In the genomic region with DNA sequence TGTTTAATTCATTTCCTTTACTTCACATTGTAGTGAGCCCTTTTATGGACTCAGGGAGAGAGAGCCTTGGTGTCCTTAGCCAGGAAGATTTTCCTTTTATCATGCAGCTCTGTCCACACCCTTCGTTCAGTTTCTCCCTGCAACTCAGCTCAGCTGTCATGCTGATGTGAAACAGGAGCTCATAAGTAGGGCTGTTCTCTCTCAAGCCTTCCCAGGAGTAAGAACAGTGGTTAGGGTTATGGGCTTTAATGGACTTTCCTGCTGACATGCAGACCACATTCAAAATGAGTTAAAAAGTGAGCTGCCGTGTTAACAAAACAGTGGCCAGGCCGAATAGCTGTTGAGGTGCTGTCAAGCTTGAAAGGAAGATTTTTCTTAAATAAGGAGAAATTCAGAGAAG, we compare ENCODE assay signal across 14 cellular contexts.
A peak's percentile ranks its signal among the peaks of the same experiment; 100 is the strongest.
DNase-seq lines count a peak whose midpoint lies in the region; ATAC-seq and TF ChIP-seq lines count a peak whose summit lies in the region.
"Had no signal": no experiment of that assay in that cellular context is flagged by ENCODE, and none has a peak within 500 bp of the region (broad histone marks: within the 10 kb centered on the region; RNA-seq: fewer than 3 reads in every experiment).

No MANE protein-coding gene starts in this region.

- H3K9me3 ChIP-seq in SK-N-SH (peaks cover 3% of the 10 kb centered on the region; the same call in 1 of the 2 replicates), hepatocyte (ENCODE audit: low read depth) (no peaks in the 10 kb centered on the region), stomach smooth muscle (ENCODE audit: control insufficient read depth in 2 of 2, low read length in 2 of 2) (no peaks in the 10 kb centered on the region)
- H3K9me3 ChIP-seq: esophagus squamous epithelium, upper lobe of right lung had no signal

- H3K4me1 ChIP-seq in SK-N-SH (ENCODE audit: control insufficient read depth in 1 of 2, insufficient read depth in 2 of 2, low read depth in 1 of 2, low read length in 1 of 2) (peaks cover 6 to 26% of the 10 kb centered on the region in 2 experiments; a peak in 3 of 4 replicates), hepatocyte (ENCODE audit: insufficient read depth) (peaks cover 18% of the 10 kb centered on the region), stomach smooth muscle (ENCODE audit: control insufficient read depth, insufficient read depth, low read length) (peaks cover 17% of the 10 kb centered on the region)
- H3K4me1 ChIP-seq: esophagus squamous epithelium, upper lobe of right lung had no signal

- H3K27ac ChIP-seq in SK-N-SH (ENCODE audit: low read depth in 2 of 2, low read length in 1 of 2) (peak overlapping the region; percentile 39 to 89; a peak in 3 of 4 replicates), hepatocyte (peak overlapping the region; percentile 46), stomach smooth muscle (ENCODE audit: low read length) (peak overlapping the region; percentile 63)
- H3K27ac ChIP-seq: 22Rv1, esophagus squamous epithelium, upper lobe of right lung had no signal

- CTCF ChIA-PET in SK-N-SH (lab: Yijun Ruan, JAX) = interaction anchor here (0.9 to 1.0 kb wide), 2 partner anchors 16 to 78 kb away, joined by 3 read pairs; no protein-coding TSS in a partner anchor

- H3K27me3 ChIP-seq in SK-N-SH (ENCODE audit: insufficient read depth) (no peaks in the 10 kb centered on the region), hepatocyte (no peaks in the 10 kb centered on the region), stomach smooth muscle (ENCODE audit: control insufficient read depth in 1 of 2, insufficient read depth in 2 of 2, low read length in 2 of 2) (no peaks in the 10 kb centered on the region)
- H3K27me3 ChIP-seq: esophagus squamous epithelium, upper lobe of right lung had no signal

- TF ChIP-seq RAD21 in SK-N-SH (IDR thresholded peaks at IDR 0.05; ENCODE audit: low read length) = peak; percentile 18; the same call in 1 of the 2 replicates

- TF ChIP-seq CTCF in SK-N-SH (IDR thresholded peaks at IDR 0.05) (no peak), hepatocyte (IDR thresholded peaks at IDR 0.05; ENCODE audit: poor library complexity) (no peak)

- H3K36me3 ChIP-seq in SK-N-SH (replicated peaks in 1 of 2; ENCODE audit: control insufficient read depth in 1 of 2, insufficient read depth in 2 of 2, low read length in 1 of 2) (peaks cover 3 to 12% of the 10 kb centered on the region in 2 experiments), hepatocyte (replicated peaks; ENCODE audit: insufficient read depth, low read depth) (no peaks in the 10 kb centered on the region), stomach smooth muscle (ENCODE audit: control insufficient read depth in 2 of 2, insufficient read depth in 2 of 2, low read length in 2 of 2) (no peaks in the 10 kb centered on the region)
- H3K36me3 ChIP-seq: esophagus squamous epithelium, upper lobe of right lung had no signal

- POLR2A ChIA-PET in SK-N-SH (lab: Yijun Ruan, JAX) = no interaction called here

- H3K9me2 ChIP-seq in SK-N-SH = no peaks in the 10 kb centered on the region
- H3K9me2 ChIP-seq in hepatocyte (replicated peaks; ENCODE audit: insufficient read depth) = no peaks in the 10 kb centered on the region

- peak; percentile 93 to 96 for TF ChIP-seq EP300 in SK-N-SH (IDR thresholded peaks at IDR 0.05; ENCODE audit: borderline replicate concordance in 1 of 2, low read depth in 1 of 2, low read length in 1 of 2)

- H3K4me2 ChIP-seq in SK-N-SH (0 out of 2 replicates have a peak overlapping the region, but pooled peaks have one; percentile 40), hepatocyte (peak overlapping the region; percentile 18)

- DNase-seq in NCI-H1417 (lab: John Stamatoyannopoulos, UW) (peak in 2 of 3 experiments; percentile 5 to 84), NCI-H1417 treated with DMSO at 0.1 percent for 48 hours (lab: John Stamatoyannopoulos, UW) (no peak), SK-N-SH (peak; percentile 42), hepatocyte (ENCODE audit: low spot score) (peak; percentile 45), GOT3 (lab: John Stamatoyannopoulos, UW) (no peak)
- DNase-seq in stimulated activated naive CD8-positive, alpha-beta T cell treated with anti-CD3 and anti-CD28 coated beads, Interleukin-15, Interleukin-2, amounts not matched to agents 100 U/mL and 50 U/mL, for 24 hours = no peak
- no peak for DNase-seq in stimulated activated CD4-positive, alpha-beta T cell treated with anti-CD3 and anti-CD28 coated beads, Interleukin-1b, Interleukin-23, amount 100 ng/mL, for 48 hours
- DNase-seq: activated naive CD8-positive, alpha-beta T cell treated with anti-CD3 and anti-CD28 coated beads for 36 hours; DMS153; esophagus squamous epithelium; stimulated activated CD4-positive, alpha-beta T cell treated with anti-CD3 and anti-CD28 coated beads, Interleukin-4, amount 100 ng/mL, for 4 hours; upper lobe of right lung had no signal

- H4K20me1 ChIP-seq in SK-N-SH (ENCODE audit: insufficient read depth) (no peaks in the 10 kb centered on the region), hepatocyte (ENCODE audit: insufficient read depth, poor library complexity, severe bottlenecking) (no peaks in the 10 kb centered on the region)

- no peak for ATAC-seq in stimulated activated naive CD8-positive, alpha-beta T cell treated with anti-CD3 and anti-CD28 coated beads, Interleukin-15, Interleukin-2, amounts not matched to agents 100 U/mL and 50 U/mL, for 24 hours
- ATAC-seq: upper lobe of right lung had no signal

- H3K4me3 ChIP-seq in SK-N-SH (ENCODE audit: low read depth in 2 of 2, low read length in 1 of 2) = no peak overlapping the region
- no peak overlapping the region for H3K4me3 ChIP-seq in hepatocyte
- no peak overlapping the region for H3K4me3 ChIP-seq in stomach smooth muscle (ENCODE audit: low read length in 2 of 2)
- H3K4me3 ChIP-seq: esophagus squamous epithelium, upper lobe of right lung had no signal

- H3K79me2 ChIP-seq in SK-N-SH (ENCODE audit: insufficient read depth) (no peaks in the 10 kb centered on the region), hepatocyte (no peaks in the 10 kb centered on the region)

- peaks cover 4% of the 10 kb centered on the region for H3F3A ChIP-seq in SK-N-SH (replicated peaks; ENCODE audit: insufficient read depth)

- H3K9ac ChIP-seq in SK-N-SH = no peak overlapping the region
- no peak overlapping the region for H3K9ac ChIP-seq in stomach smooth muscle (ENCODE audit: low read length in 2 of 2)

- 14% methylated on average over 3 of the region's 3 CpGs for WGBS in SK-N-SH (ENCODE audit: low lambda C conversion rate)
- 33% methylated on average over 3 of the region's 3 CpGs for WGBS in hepatocyte (ENCODE audit: low lambda C conversion rate, missing lambda C conversion rate)

- H2AFZ ChIP-seq in SK-N-SH (ENCODE audit: low read depth) (no peak overlapping the region), hepatocyte (no peak overlapping the region)

TF ChIP-seq in SK-N-SH, 30 proteins besides CTCF, POLR2A, EP300 and RAD21 (continues in another document):
- peak; percentile 100 for TF ChIP-seq TCF12 (IDR thresholded peaks at IDR 0.05)
- peak; percentile 81 for TF ChIP-seq FOXM1 (IDR thresholded peaks at IDR 0.05; ENCODE audit: low read depth)
- no peak for TF ChIP-seq RFX5 (IDR thresholded peaks at IDR 0.05; ENCODE audit: low read length)
- peak; percentile 73; the same call in 1 of the 2 replicates for TF ChIP-seq MXI1 (IDR thresholded peaks at IDR 0.05; ENCODE audit: low read depth, low read length)
- TF ChIP-seq ELF1 (IDR thresholded peaks at IDR 0.05) = no peak
- TF ChIP-seq, protein P1, sequence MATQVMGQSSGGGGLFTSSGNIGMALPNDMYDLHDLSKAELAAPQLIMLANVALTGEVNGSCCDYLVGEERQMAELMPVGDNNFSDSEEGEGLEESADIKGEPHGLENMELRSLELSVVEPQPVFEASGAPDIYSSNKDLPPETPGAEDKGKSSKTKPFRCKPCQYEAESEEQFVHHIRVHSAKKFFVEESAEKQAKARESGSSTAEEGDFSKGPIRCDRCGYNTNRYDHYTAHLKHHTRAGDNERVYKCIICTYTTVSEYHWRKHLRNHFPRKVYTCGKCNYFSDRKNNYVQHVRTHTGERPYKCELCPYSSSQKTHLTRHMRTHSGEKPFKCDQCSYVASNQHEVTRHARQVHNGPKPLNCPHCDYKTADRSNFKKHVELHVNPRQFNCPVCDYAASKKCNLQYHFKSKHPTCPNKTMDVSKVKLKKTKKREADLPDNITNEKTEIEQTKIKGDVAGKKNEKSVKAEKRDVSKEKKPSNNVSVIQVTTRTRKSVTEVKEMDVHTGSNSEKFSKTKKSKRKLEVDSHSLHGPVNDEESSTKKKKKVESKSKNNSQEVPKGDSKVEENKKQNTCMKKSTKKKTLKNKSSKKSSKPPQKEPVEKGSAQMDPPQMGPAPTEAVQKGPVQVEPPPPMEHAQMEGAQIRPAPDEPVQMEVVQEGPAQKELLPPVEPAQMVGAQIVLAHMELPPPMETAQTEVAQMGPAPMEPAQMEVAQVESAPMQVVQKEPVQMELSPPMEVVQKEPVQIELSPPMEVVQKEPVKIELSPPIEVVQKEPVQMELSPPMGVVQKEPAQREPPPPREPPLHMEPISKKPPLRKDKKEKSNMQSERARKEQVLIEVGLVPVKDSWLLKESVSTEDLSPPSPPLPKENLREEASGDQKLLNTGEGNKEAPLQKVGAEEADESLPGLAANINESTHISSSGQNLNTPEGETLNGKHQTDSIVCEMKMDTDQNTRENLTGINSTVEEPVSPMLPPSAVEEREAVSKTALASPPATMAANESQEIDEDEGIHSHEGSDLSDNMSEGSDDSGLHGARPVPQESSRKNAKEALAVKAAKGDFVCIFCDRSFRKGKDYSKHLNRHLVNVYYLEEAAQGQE (IDR thresholded peaks at IDR 0.05; ENCODE audit: low read depth, low read length) = 0 out of 2 replicates have a peak, but pooled peaks have one; percentile 36
- TF ChIP-seq GATA2 (CRISPR knock-in tag; IDR thresholded peaks at IDR 0.05) = peak; percentile 63
- TF ChIP-seq, protein P2, sequence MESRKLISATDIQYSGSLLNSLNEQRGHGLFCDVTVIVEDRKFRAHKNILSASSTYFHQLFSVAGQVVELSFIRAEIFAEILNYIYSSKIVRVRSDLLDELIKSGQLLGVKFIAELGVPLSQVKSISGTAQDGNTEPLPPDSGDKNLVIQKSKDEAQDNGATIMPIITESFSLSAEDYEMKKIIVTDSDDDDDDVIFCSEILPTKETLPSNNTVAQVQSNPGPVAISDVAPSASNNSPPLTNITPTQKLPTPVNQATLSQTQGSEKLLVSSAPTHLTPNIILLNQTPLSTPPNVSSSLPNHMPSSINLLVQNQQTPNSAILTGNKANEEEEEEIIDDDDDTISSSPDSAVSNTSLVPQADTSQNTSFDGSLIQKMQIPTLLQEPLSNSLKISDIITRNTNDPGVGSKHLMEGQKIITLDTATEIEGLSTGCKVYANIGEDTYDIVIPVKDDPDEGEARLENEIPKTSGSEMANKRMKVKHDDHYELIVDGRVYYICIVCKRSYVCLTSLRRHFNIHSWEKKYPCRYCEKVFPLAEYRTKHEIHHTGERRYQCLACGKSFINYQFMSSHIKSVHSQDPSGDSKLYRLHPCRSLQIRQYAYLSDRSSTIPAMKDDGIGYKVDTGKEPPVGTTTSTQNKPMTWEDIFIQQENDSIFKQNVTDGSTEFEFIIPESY (IDR thresholded peaks at IDR 0.05; ENCODE audit: borderline replicate concordance, low read depth) = no peak
- peak; percentile 75 for TF ChIP-seq CHD2 (IDR thresholded peaks at IDR 0.05; ENCODE audit: low read length, partially characterized antibody)
- peak; percentile 83 for TF ChIP-seq JUND (IDR thresholded peaks at IDR 0.05)

Comparison
In these comparisons a context has a peak if more than half of its experiments do, and no peak if none do; other contexts are left out.
1. DNase-seq: peak in NCI-H1417 (2 of 3), SK-N-SH (single experiment) and hepatocyte (single experiment); none in NCI-H1417 treated with DMSO at 0.1 percent for 48 hours (single experiment), stimulated activated naive CD8-positive, alpha-beta T cell treated with anti-CD3 and anti-CD28 coated beads, Interleukin-15, Interleukin-2, amounts not matched to agents 100 U/mL and 50 U/mL, for 24 hours (single experiment), stimulated activated CD4-positive, alpha-beta T cell treated with anti-CD3 and anti-CD28 coated beads, Interleukin-1b, Interleukin-23, amount 100 ng/mL, for 48 hours (single experiment) and GOT3 (single experiment).
2. Peak in every context shown above with its lines, with median percentiles within 50 percentile points of each other: H3K27ac ChIP-seq.